In the genomic region with DNA sequence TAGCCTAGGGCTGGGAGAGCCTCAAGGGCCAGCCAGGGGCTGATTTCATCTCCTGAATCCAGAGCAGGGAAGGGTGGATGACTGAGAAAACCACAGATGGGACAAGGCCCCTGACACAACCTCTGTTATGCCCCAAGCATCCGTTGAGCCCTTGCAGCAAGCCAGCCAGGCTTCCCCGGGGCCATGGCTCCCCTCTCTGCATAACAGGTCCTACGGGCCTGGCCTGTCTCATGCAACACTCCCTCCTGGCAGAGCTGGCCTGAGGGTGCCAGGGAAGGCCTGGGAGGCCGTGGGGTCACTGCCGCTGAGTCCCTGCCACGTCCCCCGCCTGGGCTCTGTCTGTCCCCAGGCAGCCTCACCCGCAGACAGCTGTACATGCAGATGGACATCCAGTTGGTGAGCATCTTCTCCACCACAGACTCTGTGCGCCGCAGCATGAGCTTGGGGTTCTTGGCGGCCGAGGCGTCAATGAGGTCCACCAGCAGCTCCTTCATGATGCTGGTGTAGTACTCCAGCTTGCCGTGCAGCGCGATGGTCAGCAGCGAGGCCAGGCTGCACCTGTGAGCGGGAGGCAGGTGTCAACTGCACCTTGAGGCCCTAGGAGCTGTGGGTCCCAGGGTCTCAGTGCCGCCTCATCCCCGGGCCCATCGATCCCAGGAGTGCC, we compare ENCODE assay signal across 4 cellular contexts.
TF ChIP-seq lines count a peak whose summit lies in the region.

No MANE protein-coding gene starts in this region.

TF ChIP-seq in SK-N-SH, 30 proteins besides CTCF, POLR2A, EP300 and RAD21 (continues in another document):
- TF ChIP-seq, protein P1, sequence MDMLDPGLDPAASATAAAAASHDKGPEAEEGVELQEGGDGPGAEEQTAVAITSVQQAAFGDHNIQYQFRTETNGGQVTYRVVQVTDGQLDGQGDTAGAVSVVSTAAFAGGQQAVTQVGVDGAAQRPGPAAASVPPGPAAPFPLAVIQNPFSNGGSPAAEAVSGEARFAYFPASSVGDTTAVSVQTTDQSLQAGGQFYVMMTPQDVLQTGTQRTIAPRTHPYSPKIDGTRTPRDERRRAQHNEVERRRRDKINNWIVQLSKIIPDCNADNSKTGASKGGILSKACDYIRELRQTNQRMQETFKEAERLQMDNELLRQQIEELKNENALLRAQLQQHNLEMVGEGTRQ (IDR thresholded peaks at IDR 0.05; ENCODE audit: borderline replicate concordance, low read depth, low read length), result no peak
- TF ChIP-seq RXRA (IDR thresholded peaks at IDR 0.05; ENCODE audit: borderline replicate concordance, low read depth) (no peak), JUND (IDR thresholded peaks at IDR 0.05) (no peak), YY1 (IDR thresholded peaks at IDR 0.05; ENCODE audit: low read depth) (no peak), TAF1 (IDR thresholded peaks at IDR 0.05; ENCODE audit: borderline replicate concordance, low read depth, low read length) (no peak), NFIC (IDR thresholded peaks at IDR 0.05; ENCODE audit: borderline replicate concordance) (no peak), TEAD4 (IDR thresholded peaks at IDR 0.05; ENCODE audit: borderline replicate concordance, insufficient read depth) (no peak), RFX5 (IDR thresholded peaks at IDR 0.05; ENCODE audit: low read length) (no peak), MEF2A (IDR thresholded peaks at IDR 0.05; ENCODE audit: borderline replicate concordance, low read depth) (no peak)
- TF ChIP-seq, protein P2, sequence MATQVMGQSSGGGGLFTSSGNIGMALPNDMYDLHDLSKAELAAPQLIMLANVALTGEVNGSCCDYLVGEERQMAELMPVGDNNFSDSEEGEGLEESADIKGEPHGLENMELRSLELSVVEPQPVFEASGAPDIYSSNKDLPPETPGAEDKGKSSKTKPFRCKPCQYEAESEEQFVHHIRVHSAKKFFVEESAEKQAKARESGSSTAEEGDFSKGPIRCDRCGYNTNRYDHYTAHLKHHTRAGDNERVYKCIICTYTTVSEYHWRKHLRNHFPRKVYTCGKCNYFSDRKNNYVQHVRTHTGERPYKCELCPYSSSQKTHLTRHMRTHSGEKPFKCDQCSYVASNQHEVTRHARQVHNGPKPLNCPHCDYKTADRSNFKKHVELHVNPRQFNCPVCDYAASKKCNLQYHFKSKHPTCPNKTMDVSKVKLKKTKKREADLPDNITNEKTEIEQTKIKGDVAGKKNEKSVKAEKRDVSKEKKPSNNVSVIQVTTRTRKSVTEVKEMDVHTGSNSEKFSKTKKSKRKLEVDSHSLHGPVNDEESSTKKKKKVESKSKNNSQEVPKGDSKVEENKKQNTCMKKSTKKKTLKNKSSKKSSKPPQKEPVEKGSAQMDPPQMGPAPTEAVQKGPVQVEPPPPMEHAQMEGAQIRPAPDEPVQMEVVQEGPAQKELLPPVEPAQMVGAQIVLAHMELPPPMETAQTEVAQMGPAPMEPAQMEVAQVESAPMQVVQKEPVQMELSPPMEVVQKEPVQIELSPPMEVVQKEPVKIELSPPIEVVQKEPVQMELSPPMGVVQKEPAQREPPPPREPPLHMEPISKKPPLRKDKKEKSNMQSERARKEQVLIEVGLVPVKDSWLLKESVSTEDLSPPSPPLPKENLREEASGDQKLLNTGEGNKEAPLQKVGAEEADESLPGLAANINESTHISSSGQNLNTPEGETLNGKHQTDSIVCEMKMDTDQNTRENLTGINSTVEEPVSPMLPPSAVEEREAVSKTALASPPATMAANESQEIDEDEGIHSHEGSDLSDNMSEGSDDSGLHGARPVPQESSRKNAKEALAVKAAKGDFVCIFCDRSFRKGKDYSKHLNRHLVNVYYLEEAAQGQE (IDR thresholded peaks at IDR 0.05; ENCODE audit: low read depth, low read length), result no peak

TF ChIP-seq in SK-N-SH treated with all-trans-retinoic acid at 6 μM for 48 hours, 23 proteins besides CTCF, POLR2A, EP300 and RAD21:
- TF ChIP-seq, protein P3, sequence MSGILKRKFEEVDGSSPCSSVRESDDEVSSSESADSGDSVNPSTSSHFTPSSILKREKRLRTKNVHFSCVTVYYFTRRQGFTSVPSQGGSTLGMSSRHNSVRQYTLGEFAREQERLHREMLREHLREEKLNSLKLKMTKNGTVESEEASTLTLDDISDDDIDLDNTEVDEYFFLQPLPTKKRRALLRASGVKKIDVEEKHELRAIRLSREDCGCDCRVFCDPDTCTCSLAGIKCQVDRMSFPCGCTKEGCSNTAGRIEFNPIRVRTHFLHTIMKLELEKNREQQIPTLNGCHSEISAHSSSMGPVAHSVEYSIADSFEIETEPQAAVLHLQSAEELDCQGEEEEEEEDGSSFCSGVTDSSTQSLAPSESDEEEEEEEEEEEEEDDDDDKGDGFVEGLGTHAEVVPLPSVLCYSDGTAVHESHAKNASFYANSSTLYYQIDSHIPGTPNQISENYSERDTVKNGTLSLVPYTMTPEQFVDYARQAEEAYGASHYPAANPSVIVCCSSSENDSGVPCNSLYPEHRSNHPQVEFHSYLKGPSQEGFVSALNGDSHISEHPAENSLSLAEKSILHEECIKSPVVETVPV (CRISPR knock-in tag; IDR thresholded peaks at IDR 0.05), result no peak
- TF ChIP-seq BACH2 (CRISPR knock-in tag; IDR thresholded peaks at IDR 0.05; ENCODE audit: borderline replicate concordance), result no peak

TF ChIP-seq in WTC11, 78 proteins besides CTCF, POLR2A, EP300 and RAD21 (continued from another document and continues in another):
- TF ChIP-seq, protein P4, sequence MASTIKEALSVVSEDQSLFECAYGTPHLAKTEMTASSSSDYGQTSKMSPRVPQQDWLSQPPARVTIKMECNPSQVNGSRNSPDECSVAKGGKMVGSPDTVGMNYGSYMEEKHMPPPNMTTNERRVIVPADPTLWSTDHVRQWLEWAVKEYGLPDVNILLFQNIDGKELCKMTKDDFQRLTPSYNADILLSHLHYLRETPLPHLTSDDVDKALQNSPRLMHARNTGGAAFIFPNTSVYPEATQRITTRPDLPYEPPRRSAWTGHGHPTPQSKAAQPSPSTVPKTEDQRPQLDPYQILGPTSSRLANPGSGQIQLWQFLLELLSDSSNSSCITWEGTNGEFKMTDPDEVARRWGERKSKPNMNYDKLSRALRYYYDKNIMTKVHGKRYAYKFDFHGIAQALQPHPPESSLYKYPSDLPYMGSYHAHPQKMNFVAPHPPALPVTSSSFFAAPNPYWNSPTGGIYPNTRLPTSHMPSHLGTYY (CRISPR knock-in tag; IDR thresholded peaks at IDR 0.05), result no peak
- TF ChIP-seq ESRRA (CRISPR knock-in tag; IDR thresholded peaks at IDR 0.05; ENCODE audit: borderline replicate concordance) (no peak), JAZF1 (CRISPR knock-in tag; IDR thresholded peaks at IDR 0.05) (no peak), JUN (CRISPR knock-in tag; IDR thresholded peaks at IDR 0.05) (no peak), GTF2I (CRISPR knock-in tag; conservative IDR thresholded peaks at IDR 0.05) (no peak), KAT7 (CRISPR knock-in tag; IDR thresholded peaks at IDR 0.05; ENCODE audit: borderline replicate concordance) (no peak), EMX1 (CRISPR knock-in tag; IDR thresholded peaks at IDR 0.05) (no peak), NFATC4 (CRISPR knock-in tag; IDR thresholded peaks at IDR 0.05) (no peak)
- TF ChIP-seq, protein P5, sequence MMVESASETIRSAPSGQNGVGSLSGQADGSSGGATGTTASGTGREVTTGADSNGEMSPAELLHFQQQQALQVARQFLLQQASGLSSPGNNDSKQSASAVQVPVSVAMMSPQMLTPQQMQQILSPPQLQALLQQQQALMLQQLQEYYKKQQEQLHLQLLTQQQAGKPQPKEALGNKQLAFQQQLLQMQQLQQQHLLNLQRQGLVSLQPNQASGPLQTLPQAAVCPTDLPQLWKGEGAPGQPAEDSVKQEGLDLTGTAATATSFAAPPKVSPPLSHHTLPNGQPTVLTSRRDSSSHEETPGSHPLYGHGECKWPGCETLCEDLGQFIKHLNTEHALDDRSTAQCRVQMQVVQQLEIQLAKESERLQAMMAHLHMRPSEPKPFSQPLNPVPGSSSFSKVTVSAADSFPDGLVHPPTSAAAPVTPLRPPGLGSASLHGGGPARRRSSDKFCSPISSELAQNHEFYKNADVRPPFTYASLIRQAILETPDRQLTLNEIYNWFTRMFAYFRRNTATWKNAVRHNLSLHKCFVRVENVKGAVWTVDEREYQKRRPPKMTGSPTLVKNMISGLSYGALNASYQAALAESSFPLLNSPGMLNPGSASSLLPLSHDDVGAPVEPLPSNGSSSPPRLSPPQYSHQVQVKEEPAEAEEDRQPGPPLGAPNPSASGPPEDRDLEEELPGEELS (CRISPR knock-in tag; IDR thresholded peaks at IDR 0.05), result no peak
- TF ChIP-seq, protein P6, sequence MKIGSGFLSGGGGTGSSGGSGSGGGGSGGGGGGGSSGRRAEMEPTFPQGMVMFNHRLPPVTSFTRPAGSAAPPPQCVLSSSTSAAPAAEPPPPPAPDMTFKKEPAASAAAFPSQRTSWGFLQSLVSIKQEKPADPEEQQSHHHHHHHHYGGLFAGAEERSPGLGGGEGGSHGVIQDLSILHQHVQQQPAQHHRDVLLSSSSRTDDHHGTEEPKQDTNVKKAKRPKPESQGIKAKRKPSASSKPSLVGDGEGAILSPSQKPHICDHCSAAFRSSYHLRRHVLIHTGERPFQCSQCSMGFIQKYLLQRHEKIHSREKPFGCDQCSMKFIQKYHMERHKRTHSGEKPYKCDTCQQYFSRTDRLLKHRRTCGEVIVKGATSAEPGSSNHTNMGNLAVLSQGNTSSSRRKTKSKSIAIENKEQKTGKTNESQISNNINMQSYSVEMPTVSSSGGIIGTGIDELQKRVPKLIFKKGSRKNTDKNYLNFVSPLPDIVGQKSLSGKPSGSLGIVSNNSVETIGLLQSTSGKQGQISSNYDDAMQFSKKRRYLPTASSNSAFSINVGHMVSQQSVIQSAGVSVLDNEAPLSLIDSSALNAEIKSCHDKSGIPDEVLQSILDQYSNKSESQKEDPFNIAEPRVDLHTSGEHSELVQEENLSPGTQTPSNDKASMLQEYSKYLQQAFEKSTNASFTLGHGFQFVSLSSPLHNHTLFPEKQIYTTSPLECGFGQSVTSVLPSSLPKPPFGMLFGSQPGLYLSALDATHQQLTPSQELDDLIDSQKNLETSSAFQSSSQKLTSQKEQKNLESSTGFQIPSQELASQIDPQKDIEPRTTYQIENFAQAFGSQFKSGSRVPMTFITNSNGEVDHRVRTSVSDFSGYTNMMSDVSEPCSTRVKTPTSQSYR (CRISPR knock-in tag; IDR thresholded peaks at IDR 0.05), result no peak

TF ChIP-seq in GM12891, 5 proteins besides CTCF, POLR2A, EP300 and RAD21 (continued from another document):
- TF ChIP-seq POLR2AphosphoS5 (IDR thresholded peaks at IDR 0.05; ENCODE audit: low read depth, low read length), result no peak
